In the genomic region with DNA sequence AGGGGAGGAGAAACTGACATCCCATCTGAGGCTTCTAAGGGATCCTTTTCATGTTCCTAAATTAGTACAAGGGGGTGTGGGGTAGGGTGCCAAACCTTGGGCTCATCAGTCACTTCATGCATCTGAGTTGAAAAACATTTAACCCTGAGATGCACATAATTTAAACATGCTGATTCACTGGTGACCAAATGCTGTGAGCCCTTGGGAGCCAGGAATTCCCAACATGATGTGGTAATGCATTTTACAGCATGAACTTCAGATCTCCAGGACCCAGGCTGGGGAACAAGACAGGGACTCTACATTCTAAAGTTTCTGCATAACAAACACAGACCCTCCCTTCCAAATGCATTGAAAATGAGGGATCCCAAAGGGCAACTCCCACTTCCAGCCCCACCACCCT, we compare ENCODE assay signal across 23 cellular contexts.
DNase-seq lines count a peak whose midpoint lies in the region; ATAC-seq, FAIRE-seq and TF ChIP-seq lines count a peak whose summit lies in the region.
"Had no signal": no experiment of that assay in that cellular context is flagged by ENCODE, and none has a peak within 500 bp of the region (broad histone marks: within the 10 kb centered on the region; RNA-seq: fewer than 3 reads in every experiment).

No MANE protein-coding gene starts in this region.

- H3K4me1 ChIP-seq in iPS DF 6.9 (ENCODE audit: control insufficient read depth, insufficient read depth, low read length) = peaks cover 6% of the 10 kb centered on the region; the same call in 1 of the 2 replicates
- H3K4me1 ChIP-seq in HepG2 (ENCODE audit: insufficient read depth, low read length) = peaks cover 15% of the 10 kb centered on the region
- H3K4me1 ChIP-seq: BE2C, Caco-2, lower lobe of right lung, uterus had no signal

- no peak for DNase-seq in stimulated activated naive CD8-positive, alpha-beta T cell treated with anti-CD3 and anti-CD28 coated beads, Interleukin-15, Interleukin-2, amounts not matched to agents 100 U/mL and 50 U/mL, for 24 hours
- DNase-seq in stimulated activated naive CD8-positive, alpha-beta T cell treated with anti-CD3 and anti-CD28 coated beads, Interleukin-15, amount 100 ng/mL, for 72 hours = no peak
- DNase-seq in choroid plexus epithelial cell (ENCODE audit: low read depth) (peak; percentile 38), iPS DF 6.9 (ENCODE audit: low read depth, low spot score) (peak; percentile 29), stromal cell of bone marrow (ENCODE audit: low read depth) (peak; percentile 11), HepG2 (ENCODE audit: low spot score) (no peak), NCI-H510A treated with DMSO at 0.1 percent for 48 hours (lab: John Stamatoyannopoulos, UW) (no peak), WERI-Rb-1 (no peak)
- DNase-seq: activated naive CD4-positive, alpha-beta T cell; BE2C; Caco-2; effector CD4-positive, alpha-beta T cell; KG1; lower lobe of right lung; NCI-H2029 treated with DMSO at 0.1 percent for 48 hours; T-helper 17 cell; uterus had no signal

- peaks cover 0 to 4% of the 10 kb centered on the region in 2 donors for H3K9me3 Mint-ChIP-seq in stimulated activated naive CD8-positive, alpha-beta T cell treated with anti-CD3 and anti-CD28 coated beads, Interleukin-15, amount 100 ng/mL, for 72 hours
- H3K9me3 Mint-ChIP-seq: central memory CD8-positive, alpha-beta T cell had no signal

- H3K4me3 Mint-ChIP-seq in stimulated activated naive CD8-positive, alpha-beta T cell treated with anti-CD3 and anti-CD28 coated beads, Interleukin-15, amount 100 ng/mL, for 72 hours = no peak overlapping the region
- H3K4me3 Mint-ChIP-seq: central memory CD8-positive, alpha-beta T cell; T-helper 17 cell had no signal

- H3K9me3 ChIP-seq in iPS DF 6.9 (ENCODE audit: control insufficient read depth, insufficient read depth, low read length) (no peaks in the 10 kb centered on the region), HepG2 (ENCODE audit: low read length) (no peaks in the 10 kb centered on the region), WERI-Rb-1 (ENCODE audit: severe bottlenecking) (no peaks in the 10 kb centered on the region)
- H3K9me3 ChIP-seq: BE2C, Caco-2, lower lobe of right lung, neutrophil, uterus had no signal

- TF ChIP-seq POLR2A in HepG2 (IDR thresholded peaks at IDR 0.05; ENCODE audit: insufficient read depth in 1 of 2, low read depth in 2 of 2, low read length in 2 of 2) = no peak

- H3K4me3 ChIP-seq in choroid plexus epithelial cell (ENCODE audit: low read depth, low read length) (no peak overlapping the region), iPS DF 6.9 (ENCODE audit: low read length) (no peak overlapping the region), HepG2 (replicated peaks in 1 of 3; ENCODE audit: insufficient read depth in 1 of 3, low read depth in 2 of 3, low read length in 3 of 3) (no peak overlapping the region), WERI-Rb-1 (ENCODE audit: low read depth, low read length) (no peak overlapping the region)
- H3K4me3 ChIP-seq: lower lobe of right lung, uterus had no signal

- H3K27me3 Mint-ChIP-seq in stimulated activated naive CD8-positive, alpha-beta T cell treated with anti-CD3 and anti-CD28 coated beads, Interleukin-15, amount 100 ng/mL, for 72 hours = no peaks in the 10 kb centered on the region
- H3K27me3 Mint-ChIP-seq: central memory CD8-positive, alpha-beta T cell; T-helper 17 cell had no signal

- no peak for TF ChIP-seq RAD21 in HepG2 (CRISPR knock-in tag; IDR thresholded peaks at IDR 0.05)

- no TSS peak for BruUV-seq in HepG2 (replicated peaks; lab: Mats Ljungman, UMichigan)

- no peak for FAIRE-seq in HepG2 (lab: Jason Lieb, UNC)
- FAIRE-seq: RCC 7860 had no signal

- H3K4me1 Mint-ChIP-seq in stimulated activated naive CD8-positive, alpha-beta T cell treated with anti-CD3 and anti-CD28 coated beads, Interleukin-15, amount 100 ng/mL, for 72 hours = peaks cover 33% of the 10 kb centered on the region
- H3K4me1 Mint-ChIP-seq: central memory CD8-positive, alpha-beta T cell had no signal

- H3K27ac Mint-ChIP-seq in stimulated activated naive CD8-positive, alpha-beta T cell treated with anti-CD3 and anti-CD28 coated beads, Interleukin-15, amount 100 ng/mL, for 72 hours = peak overlapping the region in 1 of 2 donors; percentile 83
- H3K27ac Mint-ChIP-seq: T-helper 17 cell had no signal

- no peak overlapping the region for H2AFZ ChIP-seq in HepG2 (ENCODE audit: low read length)

- H3K9ac ChIP-seq in HepG2 (ENCODE audit: insufficient read depth, low read depth, low read length) = no peak overlapping the region

- POLR2A ChIA-PET in HepG2 (lab: Yijun Ruan, JAX) = no interaction called here

- no peaks in the 10 kb centered on the region for H3K79me2 ChIP-seq in HepG2 (ENCODE audit: insufficient read depth, low read length)

- H4K20me1 ChIP-seq in HepG2 (ENCODE audit: insufficient read depth, low read length) = no peaks in the 10 kb centered on the region

- TF ChIP-seq EP300 in HepG2 (IDR thresholded peaks at IDR 0.05; ENCODE audit: low read depth in 2 of 2, low read length in 2 of 2) = no peak
- no peak for TF ChIP-seq EP300 in HepG2 (CRISPR knock-in tag; IDR thresholded peaks at IDR 0.05; ENCODE audit: borderline replicate concordance)

- intact Hi-C loops in HepG2 (cut with micrococcal nuclease; ENCODE audit: unreplicated experiment) = no loop called here

- no peak overlapping the region for H3K4me2 ChIP-seq in HepG2 (ENCODE audit: low read depth, low read length)

- H3K36me3 ChIP-seq in iPS DF 6.9 (ENCODE audit: control insufficient read depth, insufficient read depth, low read length) (no peaks in the 10 kb centered on the region), HepG2 (replicated peaks in 1 of 2; ENCODE audit: control insufficient read depth in 1 of 2, insufficient read depth in 2 of 2, low read length in 2 of 2) (no peaks in the 10 kb centered on the region), WERI-Rb-1 (no peaks in the 10 kb centered on the region)
- H3K36me3 ChIP-seq: BE2C, lower lobe of right lung, neutrophil, uterus had no signal

- in situ Hi-C loops in HepG2 (cut with HindIII; ENCODE audit: extremely low pct_ligation_motif_present, low pct_unique_long_range_greater_than_20kb) = no loop called here

- H3K27ac ChIP-seq in iPS DF 6.9 (ENCODE audit: low read length) (no peak overlapping the region), HepG2 (ENCODE audit: extremely low read length, insufficient read depth, low read length) (no peak overlapping the region), WERI-Rb-1 (no peak overlapping the region)
- H3K27ac ChIP-seq: 22Rv1, lower lobe of right lung, neutrophil, uterus, VCaP had no signal

- TF ChIP-seq CTCF in choroid plexus epithelial cell (conservative IDR thresholded peaks at IDR 0.05; ENCODE audit: low read depth, low read length) = no peak
- TF ChIP-seq CTCF in HepG2 (CRISPR knock-in tag; IDR thresholded peaks at IDR 0.05) = no peak
- no peak for TF ChIP-seq CTCF in WERI-Rb-1 (IDR thresholded peaks at IDR 0.05; ENCODE audit: low read depth, low read length)

- H3K27me3 ChIP-seq in iPS DF 6.9 (ENCODE audit: control insufficient read depth, insufficient read depth, low read length) (no peaks in the 10 kb centered on the region), HepG2 (ENCODE audit: control insufficient read depth in 1 of 2, insufficient read depth in 2 of 2, low read length in 2 of 2) (no peaks in the 10 kb centered on the region), WERI-Rb-1 (ENCODE audit: insufficient read depth, low read depth, severe bottlenecking) (no peaks in the 10 kb centered on the region)
- H3K27me3 ChIP-seq: BE2C, neutrophil, uterus had no signal

- CTCF ChIA-PET in HepG2 (lab: Yijun Ruan, JAX; ENCODE audit: low intra/inter-chr PET ratio, low total read pairs) = no interaction called here

- peak; percentile 55 for ATAC-seq in stimulated activated naive CD8-positive, alpha-beta T cell treated with anti-CD3 and anti-CD28 coated beads, Interleukin-15, Interleukin-2, amounts not matched to agents 100 U/mL and 50 U/mL, for 24 hours
- no peak for ATAC-seq in stimulated activated naive CD8-positive, alpha-beta T cell treated with anti-CD3 and anti-CD28 coated beads, Interleukin-15, amount 100 ng/mL, for 72 hours
- ATAC-seq in HepG2 = no peak
- ATAC-seq: esophagus mucosa, lower lobe of right lung, T-helper 17 cell had no signal

TF ChIP-seq in HepG2, 621 proteins besides CTCF, POLR2A, EP300 and RAD21 (continues in another document):
- TF ChIP-seq NCOR1 (IDR thresholded peaks at IDR 0.05; ENCODE audit: borderline replicate concordance, low read length) = no peak

Comparison
In these comparisons a context has a peak if more than half of its experiments do, and no peak if none do; other contexts are left out.
1. DNase-seq: peak in choroid plexus epithelial cell (single experiment), iPS DF 6.9 (single experiment) and stromal cell of bone marrow (single experiment); none in stimulated activated naive CD8-positive, alpha-beta T cell treated with anti-CD3 and anti-CD28 coated beads, Interleukin-15, Interleukin-2, amounts not matched to agents 100 U/mL and 50 U/mL, for 24 hours (single experiment), stimulated activated naive CD8-positive, alpha-beta T cell treated with anti-CD3 and anti-CD28 coated beads, Interleukin-15, amount 100 ng/mL, for 72 hours (0 of 2), HepG2 (single experiment), NCI-H510A treated with DMSO at 0.1 percent for 48 hours (single experiment) and WERI-Rb-1 (single experiment).